8 cellular contexts compared by ENCODE assay signal in genomic region chr17:14303343-14304221, GRCh38.
DNase-seq lines count a peak whose midpoint lies in the region; ATAC-seq lines count a peak whose summit lies in the region.

No MANE protein-coding gene starts in this region.

- H3K27ac Mint-ChIP-seq in activated naive CD4-positive, alpha-beta T cell treated with anti-CD3 and anti-CD28 coated beads, Interleukin-2, amount 50 U/mL, for 24 hours, result peak overlapping the region; percentile 89
- H3K27ac Mint-ChIP-seq in stimulated activated naive B cell treated with anti-CD40 and anti-IgM and Interleukin-4, amounts not matched to agents 10 μg/mL and 1 μg/mL and 100 μg/mL, for 72 hours, result peak overlapping the region; percentile 86

- ATAC-seq in stimulated activated naive B cell treated with anti-CD40 and anti-IgM and Interleukin-4, amounts not matched to agents 10 μg/mL and 1 μg/mL and 100 μg/mL, for 72 hours (replicated peaks), result no peak
- no peak for ATAC-seq in GM18907 (IDR thresholded peaks at IDR 0.05; ENCODE audit: unreplicated experiment)
- no peak for ATAC-seq in HG03457 (IDR thresholded peaks at IDR 0.05; ENCODE audit: unreplicated experiment)

- H3K4me3 Mint-ChIP-seq in activated naive CD4-positive, alpha-beta T cell treated with anti-CD3 and anti-CD28 coated beads, Interleukin-2, amount 50 U/mL, for 24 hours, result peak overlapping the region; percentile 97
- H3K4me3 Mint-ChIP-seq in stimulated activated naive B cell treated with anti-CD40 and anti-IgM and Interleukin-4, amounts not matched to agents 10 μg/mL and 1 μg/mL and 100 μg/mL, for 72 hours, result peak overlapping the region; percentile 91

- H3K9me3 Mint-ChIP-seq in activated naive CD4-positive, alpha-beta T cell treated with anti-CD3 and anti-CD28 coated beads, Interleukin-2, amount 50 U/mL, for 24 hours, result no peaks in the 10 kb centered on the region
- no peaks in the 10 kb centered on the region for H3K9me3 Mint-ChIP-seq in stimulated activated naive B cell treated with anti-CD40 and anti-IgM and Interleukin-4, amounts not matched to agents 10 μg/mL and 1 μg/mL and 100 μg/mL, for 72 hours

- DNase-seq in NCI-H82 (lab: John Stamatoyannopoulos, UW), result peak; percentile 48
- DNase-seq in NCI-H82 treated with DMSO at 0.1 percent for 48 hours (lab: John Stamatoyannopoulos, UW; ENCODE audit: unreplicated experiment), result no peak
- DNase-seq in islet precursor cell, result peak; percentile 66
- DNase-seq in stimulated activated naive B cell treated with anti-CD40 and anti-IgM and Interleukin-4, amounts not matched to agents 10 μg/mL and 1 μg/mL and 100 μg/mL, for 72 hours, result no peak
- DNase-seq in NOMO-1 (lab: John Stamatoyannopoulos, UW; ENCODE audit: unreplicated experiment in 2 of 2), result no peak

- peaks cover 69% of the 10 kb centered on the region for H3K4me1 Mint-ChIP-seq in activated naive CD4-positive, alpha-beta T cell treated with anti-CD3 and anti-CD28 coated beads, Interleukin-2, amount 50 U/mL, for 24 hours
- H3K4me1 Mint-ChIP-seq in stimulated activated naive B cell treated with anti-CD40 and anti-IgM and Interleukin-4, amounts not matched to agents 10 μg/mL and 1 μg/mL and 100 μg/mL, for 72 hours, result peaks cover 36 to 69% of the 10 kb centered on the region in 2 donors

- peaks cover 6% of the 10 kb centered on the region for H3K27me3 Mint-ChIP-seq in activated naive CD4-positive, alpha-beta T cell treated with anti-CD3 and anti-CD28 coated beads, Interleukin-2, amount 50 U/mL, for 24 hours
- H3K27me3 Mint-ChIP-seq in stimulated activated naive B cell treated with anti-CD40 and anti-IgM and Interleukin-4, amounts not matched to agents 10 μg/mL and 1 μg/mL and 100 μg/mL, for 72 hours, result peaks cover 9 to 27% of the 10 kb centered on the region in 2 donors

- H3K36me3 Mint-ChIP-seq in activated naive CD4-positive, alpha-beta T cell treated with anti-CD3 and anti-CD28 coated beads, Interleukin-2, amount 50 U/mL, for 24 hours, result peaks cover 2% of the 10 kb centered on the region
- H3K36me3 Mint-ChIP-seq in stimulated activated naive B cell treated with anti-CD40 and anti-IgM and Interleukin-4, amounts not matched to agents 10 μg/mL and 1 μg/mL and 100 μg/mL, for 72 hours, result peaks cover 16 to 17% of the 10 kb centered on the region in 2 donors

Comparison
In these comparisons a context has a peak if more than half of its experiments do, and no peak if none do; other contexts are left out.
1. DNase-seq: peak in NCI-H82 (single experiment) and islet precursor cell (single experiment); none in NCI-H82 treated with DMSO at 0.1 percent for 48 hours (single experiment), stimulated activated naive B cell treated with anti-CD40 and anti-IgM and Interleukin-4, amounts not matched to agents 10 μg/mL and 1 μg/mL and 100 μg/mL, for 72 hours (single experiment) and NOMO-1 (0 of 2).